ENCODE assay signal across 8 cellular contexts in the genomic region with DNA sequence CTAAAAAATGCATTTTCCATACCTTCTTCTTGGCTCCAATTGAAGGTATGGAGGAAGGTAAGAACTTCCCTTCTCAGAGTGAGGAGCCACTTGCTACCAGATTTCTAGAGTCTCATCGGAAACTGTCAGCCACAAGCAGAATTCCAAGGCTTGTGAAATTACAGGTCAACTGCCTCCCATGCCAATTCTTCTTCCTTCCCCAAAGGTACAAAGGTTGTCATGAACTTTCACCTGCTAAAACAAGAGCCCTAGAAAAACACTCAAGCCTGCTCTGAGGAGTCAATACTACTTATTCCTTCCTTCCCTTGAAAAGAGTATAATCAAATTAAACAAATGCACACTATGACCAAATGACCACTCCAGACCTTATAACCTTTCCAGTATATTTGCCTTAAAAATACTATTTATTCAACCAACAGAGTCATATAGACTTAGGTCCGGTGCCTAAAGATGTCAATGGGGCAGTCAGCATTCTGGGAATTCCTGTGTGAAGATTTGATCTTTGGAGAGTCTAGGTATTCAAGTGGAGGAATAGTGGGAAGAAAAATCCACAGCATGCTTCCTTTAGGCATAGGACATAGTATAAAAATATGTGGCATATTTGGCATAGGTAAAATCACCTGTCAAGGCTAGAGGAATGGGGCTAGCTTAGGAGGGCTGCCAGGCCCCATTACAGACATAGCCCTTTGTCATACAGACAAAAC.
"Had no signal": no experiment of that assay in that cellular context is flagged by ENCODE, and none has a peak within 500 bp of the region (broad histone marks: within the 10 kb centered on the region; RNA-seq: fewer than 3 reads in every experiment).

No MANE protein-coding gene starts in this region.

- H3K4me3 Mint-ChIP-seq: IgD-negative memory B cell had no signal

- H3K27me3 Mint-ChIP-seq: IgD-negative memory B cell had no signal

- H3K4me1 Mint-ChIP-seq: IgD-negative memory B cell had no signal

- DNase-seq: IMR-90, KBM-7, KG1 had no signal

- H3K27ac Mint-ChIP-seq: IgD-negative memory B cell had no signal

- H3K27ac ChIP-seq: HL-60 had no signal

- H3K4me3 ChIP-seq: K562 had no signal

- H3K36me3 Mint-ChIP-seq: IgD-negative memory B cell had no signal

- ATAC-seq: HepG2, K562 had no signal

- FAIRE-seq: HepG2, HTR-8/SVneo, K562 had no signal
